Comparison of ENCODE assay signal across 1 cellular context in genomic region chr2:176270100-176270750, GRCh38.
TF ChIP-seq lines count a peak whose summit lies in the region.

No MANE protein-coding gene starts in this region.

TF ChIP-seq in SK-N-SH treated with all-trans-retinoic acid at 6 μM for 48 hours, 23 proteins besides CTCF, POLR2A, EP300 and RAD21 (continued from another document):
- TF ChIP-seq, protein P1, sequence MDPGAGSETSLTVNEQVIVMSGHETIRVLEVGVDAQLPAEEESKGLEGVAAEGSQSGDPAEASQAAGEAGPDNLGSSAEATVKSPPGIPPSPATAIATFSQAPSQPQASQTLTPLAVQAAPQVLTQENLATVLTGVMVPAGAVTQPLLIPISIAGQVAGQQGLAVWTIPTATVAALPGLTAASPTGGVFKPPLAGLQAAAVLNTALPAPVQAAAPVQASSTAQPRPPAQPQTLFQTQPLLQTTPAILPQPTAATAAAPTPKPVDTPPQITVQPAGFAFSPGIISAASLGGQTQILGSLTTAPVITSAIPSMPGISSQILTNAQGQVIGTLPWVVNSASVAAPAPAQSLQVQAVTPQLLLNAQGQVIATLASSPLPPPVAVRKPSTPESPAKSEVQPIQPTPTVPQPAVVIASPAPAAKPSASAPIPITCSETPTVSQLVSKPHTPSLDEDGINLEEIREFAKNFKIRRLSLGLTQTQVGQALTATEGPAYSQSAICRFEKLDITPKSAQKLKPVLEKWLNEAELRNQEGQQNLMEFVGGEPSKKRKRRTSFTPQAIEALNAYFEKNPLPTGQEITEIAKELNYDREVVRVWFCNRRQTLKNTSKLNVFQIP (CRISPR knock-in tag; IDR thresholded peaks at IDR 0.05; ENCODE audit: borderline replicate concordance, low read depth), result no peak
- TF ChIP-seq TCF4 (CRISPR knock-in tag; IDR thresholded peaks at IDR 0.05; ENCODE audit: borderline replicate concordance), result no peak
- TF ChIP-seq, protein P2, sequence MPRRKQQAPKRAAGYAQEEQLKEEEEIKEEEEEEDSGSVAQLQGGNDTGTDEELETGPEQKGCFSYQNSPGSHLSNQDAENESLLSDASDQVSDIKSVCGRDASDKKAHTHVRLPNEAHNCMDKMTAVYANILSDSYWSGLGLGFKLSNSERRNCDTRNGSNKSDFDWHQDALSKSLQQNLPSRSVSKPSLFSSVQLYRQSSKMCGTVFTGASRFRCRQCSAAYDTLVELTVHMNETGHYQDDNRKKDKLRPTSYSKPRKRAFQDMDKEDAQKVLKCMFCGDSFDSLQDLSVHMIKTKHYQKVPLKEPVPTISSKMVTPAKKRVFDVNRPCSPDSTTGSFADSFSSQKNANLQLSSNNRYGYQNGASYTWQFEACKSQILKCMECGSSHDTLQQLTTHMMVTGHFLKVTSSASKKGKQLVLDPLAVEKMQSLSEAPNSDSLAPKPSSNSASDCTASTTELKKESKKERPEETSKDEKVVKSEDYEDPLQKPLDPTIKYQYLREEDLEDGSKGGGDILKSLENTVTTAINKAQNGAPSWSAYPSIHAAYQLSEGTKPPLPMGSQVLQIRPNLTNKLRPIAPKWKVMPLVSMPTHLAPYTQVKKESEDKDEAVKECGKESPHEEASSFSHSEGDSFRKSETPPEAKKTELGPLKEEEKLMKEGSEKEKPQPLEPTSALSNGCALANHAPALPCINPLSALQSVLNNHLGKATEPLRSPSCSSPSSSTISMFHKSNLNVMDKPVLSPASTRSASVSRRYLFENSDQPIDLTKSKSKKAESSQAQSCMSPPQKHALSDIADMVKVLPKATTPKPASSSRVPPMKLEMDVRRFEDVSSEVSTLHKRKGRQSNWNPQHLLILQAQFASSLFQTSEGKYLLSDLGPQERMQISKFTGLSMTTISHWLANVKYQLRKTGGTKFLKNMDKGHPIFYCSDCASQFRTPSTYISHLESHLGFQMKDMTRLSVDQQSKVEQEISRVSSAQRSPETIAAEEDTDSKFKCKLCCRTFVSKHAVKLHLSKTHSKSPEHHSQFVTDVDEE (CRISPR knock-in tag; IDR thresholded peaks at IDR 0.05), result no peak
- TF ChIP-seq ZNF565 (CRISPR knock-in tag; conservative IDR thresholded peaks at IDR 0.05; ENCODE audit: low read depth), result no peak
- TF ChIP-seq ZFP3 (CRISPR knock-in tag; IDR thresholded peaks at IDR 0.05), result no peak
- TF ChIP-seq ZC3H10 (CRISPR knock-in tag; IDR thresholded peaks at IDR 0.05), result no peak
- TF ChIP-seq ZFP30 (CRISPR knock-in tag; IDR thresholded peaks at IDR 0.05), result no peak
- no peak for TF ChIP-seq RARB (CRISPR knock-in tag; IDR thresholded peaks at IDR 0.05)
